Comparison of ENCODE assay signal across 1 cellular context in genomic region chr7:159006610-159007130, GRCh38.
TF ChIP-seq lines count a peak whose summit lies in the region.

No MANE protein-coding gene starts in this region.

TF ChIP-seq in K562, 482 proteins besides CTCF, POLR2A, EP300 and RAD21 (continued from another document):
- no peak for TF ChIP-seq PBX2 (CRISPR knock-in tag; IDR thresholded peaks at IDR 0.05; ENCODE audit: low read depth)
- TF ChIP-seq PBX2 (tag; conservative IDR thresholded peaks at IDR 0.05; ENCODE audit: low read depth) = no peak
- no peak for TF ChIP-seq PRMT5 (CRISPR knock-in tag; IDR thresholded peaks at IDR 0.05)
- no peak for TF ChIP-seq SRSF1 (IDR thresholded peaks at IDR 0.05; ENCODE audit: low read depth, low read length)
- TF ChIP-seq SMAD4 (CRISPR knock-in tag; conservative IDR thresholded peaks at IDR 0.05) = peak; percentile 82
- peak; percentile 83; the same call in 1 of the 2 replicates for TF ChIP-seq CREB3L1 (IDR thresholded peaks at IDR 0.05; ENCODE audit: borderline replicate concordance, low read depth)
- TF ChIP-seq ZC3H11A (IDR thresholded peaks at IDR 0.05; ENCODE audit: low read depth, low read length) = no peak
- no peak for TF ChIP-seq ZNF717 (CRISPR knock-in tag; IDR thresholded peaks at IDR 0.05)
- TF ChIP-seq PML (IDR thresholded peaks at IDR 0.05; ENCODE audit: low read length) = no peak
- TF ChIP-seq MITF (IDR thresholded peaks at IDR 0.05) = 0 out of 2 replicates have a peak, but pooled peaks have one; percentile 26
- no peak for TF ChIP-seq SP2 (IDR thresholded peaks at IDR 0.05; ENCODE audit: extremely low read depth, low read depth, low read length, poor library complexity, severe bottlenecking)
- TF ChIP-seq POLR2H (tag; IDR thresholded peaks at IDR 0.05; ENCODE audit: low read depth) = no peak
- no peak for TF ChIP-seq ZFP91 (CRISPR knock-in tag; IDR thresholded peaks at IDR 0.05)
- TF ChIP-seq GABPB1 (CRISPR knock-in tag; IDR thresholded peaks at IDR 0.05) = no peak
- TF ChIP-seq SNRNP70 (optimal IDR thresholded peaks at IDR 0.05; ENCODE audit: low read depth, low read length) = no peak
- no peak for TF ChIP-seq BRD4 (IDR thresholded peaks at IDR 0.05)
- TF ChIP-seq RHOXF2B (CRISPR knock-in tag; conservative IDR thresholded peaks at IDR 0.05) = no peak
- no peak for TF ChIP-seq RBM25 (IDR thresholded peaks at IDR 0.05; ENCODE audit: low read depth, low read length, severe bottlenecking)
- TF ChIP-seq BRD9 (IDR thresholded peaks at IDR 0.05; ENCODE audit: low read depth, partially characterized antibody) = peak; percentile 43
- no peak for TF ChIP-seq LARP7 (IDR thresholded peaks at IDR 0.05)
- no peak for TF ChIP-seq ZNF384 (IDR thresholded peaks at IDR 0.05; ENCODE audit: low read depth, low read length)
- no peak for TF ChIP-seq MCM3 (IDR thresholded peaks at IDR 0.05)
- peak; percentile 39; the same call in 1 of the 2 replicates for TF ChIP-seq THAP12 (CRISPR knock-in tag; IDR thresholded peaks at IDR 0.05)
- TF ChIP-seq PPARD (CRISPR knock-in tag; IDR thresholded peaks at IDR 0.05) = no peak
- TF ChIP-seq NR3C1 (CRISPR knock-in tag; IDR thresholded peaks at IDR 0.05) = no peak
- peak in 1 of 2 experiments; percentile 34; a peak in 1 of 4 replicates for TF ChIP-seq FOXA3 (CRISPR knock-in tag; conservative IDR thresholded peaks at IDR 0.05 in 1 of 2, IDR thresholded peaks at IDR 0.05 in 1 of 2)
- TF ChIP-seq HDAC1 (IDR thresholded peaks at IDR 0.05) = peak in 1 of 2 experiments; percentile 72; a peak in 2 of 4 replicates
- TF ChIP-seq ZNF586 (CRISPR knock-in tag; conservative IDR thresholded peaks at IDR 0.05) = no peak
- TF ChIP-seq ZNF639 (CRISPR knock-in tag; conservative IDR thresholded peaks at IDR 0.05 in 1 of 2, IDR thresholded peaks at IDR 0.05 in 1 of 2) = no peak
- no peak for TF ChIP-seq ZNF407 (IDR thresholded peaks at IDR 0.05; ENCODE audit: low read depth)
- no peak for TF ChIP-seq ETS1 (conservative IDR thresholded peaks at IDR 0.05; ENCODE audit: control insufficient read depth, low read depth, low read length)
- no peak for TF ChIP-seq NFIX (CRISPR knock-in tag; IDR thresholded peaks at IDR 0.05; ENCODE audit: low read depth)
